Comparison of ENCODE assay signal across 18 cellular contexts in genomic region chr5:180360078-180360957, GRCh38. TPM values are rescaled to one million over a fixed set of nuclear protein-coding genes. Genes with fewer than 3 reads are reported as not detected.
DNase-seq lines count a peak whose midpoint lies in the region; ATAC-seq, FAIRE-seq and TF ChIP-seq lines count a peak whose summit lies in the region.
"Had no signal": no experiment of that assay in that cellular context is flagged by ENCODE, and none has a peak within 500 bp of the region (broad histone marks: within the 10 kb centered on the region; RNA-seq: fewer than 3 reads in every experiment).

No MANE protein-coding gene starts in this region.

- no peak overlapping the region for H3K9ac ChIP-seq in endodermal cell (ENCODE audit: extremely low read depth, low read length, poor library complexity, severe bottlenecking)
- H3K9ac ChIP-seq: BLaER1, GM23248 had no signal

- intact Hi-C loops in Right ventricle myocardium inferior (cut with DNase I) = no loop called here
- intact Hi-C loops in left ventricle myocardium inferior (cut with micrococcal nuclease) = no loop called here

- H3K4me2 ChIP-seq in A549 = no peak overlapping the region
- H3K4me2 ChIP-seq: BLaER1 had no signal

- H3K27ac ChIP-seq in left ventricle myocardium inferior (replicated peaks) (no peak overlapping the region), A549 (no peak overlapping the region), HEK293 (ENCODE audit: extremely low read depth, low read depth, low read length) (no peak overlapping the region), endodermal cell (ENCODE audit: low read depth, low read length) (no peak overlapping the region)
- H3K27ac ChIP-seq: 22Rv1, BLaER1, GM23248 had no signal

- no peak for FAIRE-seq in A549 (lab: Jason Lieb, UNC)
- FAIRE-seq: GM12878, GM19239, H54 had no signal

- TF ChIP-seq POLR2A in A549 (IDR thresholded peaks at IDR 0.05; ENCODE audit: low read length) = no peak

- peaks cover 13% of the 10 kb centered on the region for H3K27me3 Mint-ChIP-seq in endodermal cell (ENCODE audit: insufficient read depth)

- H3K9me3 Mint-ChIP-seq in endodermal cell = peaks cover 13% of the 10 kb centered on the region
- H3K9me3 Mint-ChIP-seq: CD4-positive, alpha-beta memory T cell had no signal

- H3K4me1 Mint-ChIP-seq in endodermal cell = no peaks in the 10 kb centered on the region
- H3K4me1 Mint-ChIP-seq: CD4-positive, alpha-beta memory T cell had no signal

- CTCF ChIA-PET in A549 (lab: Yijun Ruan, JAX) = interaction anchor here (1.1 to 1.3 kb wide), 3 partner anchors 11 to 45 kb away, joined by 3 to 5 read pairs (median 3); no protein-coding TSS in a partner anchor
- CTCF ChIA-PET in HEK293 (lab: Yijun Ruan, JAX) = interaction anchor here (0.7 to 0.8 kb wide), 2 partner anchors 113 to 1589 kb away, joined by 3 to 4 read pairs; no protein-coding TSS in a partner anchor

- no peak for ATAC-seq in Right ventricle myocardium inferior
- ATAC-seq in A549 = no peak
- ATAC-seq: GM12878 had no signal

- H3K36me3 ChIP-seq in left ventricle myocardium inferior (no peaks in the 10 kb centered on the region), HEK293 (ENCODE audit: control insufficient read depth in 2 of 2, insufficient read depth in 1 of 2, low read length in 2 of 2) (no peaks in the 10 kb centered on the region), endodermal cell (ENCODE audit: control insufficient read depth, insufficient read depth, low read length) (no peaks in the 10 kb centered on the region)
- H3K36me3 ChIP-seq: BLaER1 had no signal

- DNase-seq in Right ventricle myocardium inferior (ENCODE audit: missing footprints) (peak; percentile 68), left ventricle myocardium inferior (no peak), A549 (ENCODE audit: low read depth in 1 of 2, low spot score in 1 of 2) (no peak), endodermal cell (no peak), retina (no peak), DMS79 (lab: John Stamatoyannopoulos, UW) (no peak), putamen (ENCODE audit: low spot score) (no peak)
- DNase-seq: CD4-positive, alpha-beta memory T cell; DND-41; EL; GM23248 had no signal

- H3K27me3 ChIP-seq in left ventricle myocardium inferior (ENCODE audit: low read depth) = peaks cover 11% of the 10 kb centered on the region
- no peaks in the 10 kb centered on the region for H3K27me3 ChIP-seq in endodermal cell (ENCODE audit: control insufficient read depth, insufficient read depth, low read length, poor library complexity, severe bottlenecking)

- no peak overlapping the region for H3K27ac Mint-ChIP-seq in endodermal cell
- H3K27ac Mint-ChIP-seq: CD4-positive, alpha-beta memory T cell had no signal

- TF ChIP-seq CTCF in left ventricle myocardium inferior (IDR thresholded peaks at IDR 0.05; ENCODE audit: borderline replicate concordance) (no peak), A549 (IDR thresholded peaks at IDR 0.05) (no peak), HEK293 (tag by site-specific recombination; IDR thresholded peaks at IDR 0.05) (no peak), endodermal cell (conservative IDR thresholded peaks at IDR 0.05) (peak; percentile 37)

- no peak for TF ChIP-seq EP300 in A549 (IDR thresholded peaks at IDR 0.05)

- no peaks in the 10 kb centered on the region for H3K36me3 Mint-ChIP-seq in endodermal cell (ENCODE audit: low read depth)
- H3K36me3 Mint-ChIP-seq: CD14-positive monocyte; CD4-positive, alpha-beta memory T cell had no signal

- no peaks in the 10 kb centered on the region for H3K9me3 ChIP-seq in left ventricle myocardium inferior (replicated peaks)
- no peaks in the 10 kb centered on the region for H3K9me3 ChIP-seq in A549
- no peaks in the 10 kb centered on the region for H3K9me3 ChIP-seq in HEK293 (ENCODE audit: control insufficient read depth, insufficient read depth, low read depth, low read length)
- H3K9me3 ChIP-seq in endodermal cell (ENCODE audit: control insufficient read depth, low read length) = peaks cover 7% of the 10 kb centered on the region
- H3K9me3 ChIP-seq: BLaER1 had no signal

- POLR2A ChIA-PET in A549 (lab: Yijun Ruan, JAX) (no interaction called here), HEK293 (lab: Yijun Ruan, JAX) (no interaction called here)

- WGBS in A549 (ENCODE audit: missing lambda C conversion rate) = 91% methylated on average over 24 of the region's 24 CpGs
- WGBS in endodermal cell (ENCODE audit: insufficient coverage in 1 of 2, insufficient read length in 1 of 2), 2 experiments = 92 to 94% methylated on average over 18 to 24 of the region's 24 CpGs

- H3K4me1 ChIP-seq in left ventricle myocardium inferior = peaks cover 6% of the 10 kb centered on the region
- peaks cover 13% of the 10 kb centered on the region; the same call in 2 of the 3 replicates for H3K4me1 ChIP-seq in A549
- H3K4me1 ChIP-seq in HEK293 (ENCODE audit: control insufficient read depth, insufficient read depth, low read length) = no peaks in the 10 kb centered on the region
- no peaks in the 10 kb centered on the region for H3K4me1 ChIP-seq in endodermal cell (ENCODE audit: control insufficient read depth, insufficient read depth, low read length)
- H3K4me1 ChIP-seq: BLaER1 had no signal

- H3K4me3 ChIP-seq in left ventricle myocardium inferior (no peak overlapping the region), A549 (no peak overlapping the region), HEK293 (ENCODE audit: low read depth, low read length) (no peak overlapping the region), endodermal cell (ENCODE audit: low read length) (no peak overlapping the region)
- H3K4me3 ChIP-seq: BLaER1, GM12878, GM23248 had no signal

- TF ChIP-seq RAD21 in A549 (conservative IDR thresholded peaks at IDR 0.05 in 1 of 2, IDR thresholded peaks at IDR 0.05 in 1 of 2) = no peak

- no peak overlapping the region for H3K4me3 Mint-ChIP-seq in endodermal cell
- H3K4me3 Mint-ChIP-seq: CD14-positive monocyte; CD4-positive, alpha-beta memory T cell had no signal

TF ChIP-seq in A549, 52 proteins besides CTCF, POLR2A, EP300 and RAD21:
- TF ChIP-seq CEBPB (IDR thresholded peaks at IDR 0.05) (no peak), BCL3 (IDR thresholded peaks at IDR 0.05) (no peak), HEYL (CRISPR knock-in tag; IDR thresholded peaks at IDR 0.05) (no peak), MAFK (IDR thresholded peaks at IDR 0.05; ENCODE audit: partially characterized antibody) (peak; percentile 66), NPAS2 (CRISPR knock-in tag; IDR thresholded peaks at IDR 0.05; ENCODE audit: borderline replicate concordance) (no peak), HDAC2 (IDR thresholded peaks at IDR 0.05) (no peak), E2F6 (IDR thresholded peaks at IDR 0.05; ENCODE audit: borderline replicate concordance, low read depth) (no peak)

TF ChIP-seq in HEK293, 187 proteins besides CTCF, POLR2A, EP300 and RAD21:
- TF ChIP-seq EGR2 (tag by site-specific recombination; IDR thresholded peaks at IDR 0.05; ENCODE audit: low read depth) = 0 out of 2 replicates have a peak, but pooled peaks have one; percentile 2
- no peak for TF ChIP-seq OVOL3 (tag by site-specific recombination; IDR thresholded peaks at IDR 0.05)

RNA-seq across cellular contexts. Expression of gene GFPT2, which starts 7.2 kb away (rescaled TPM):
- 15.3 TPM for total RNA-seq in Right ventricle myocardium inferior
- total RNA-seq in left ventricle myocardium inferior = 8.4 TPM
- 38.0 and 40.5 TPM in 2 replicates for polyA plus RNA-seq in A549 (2011; rRNA removed)
- polyA plus RNA-seq in A549 (2012; cell fraction: cytosol; rRNA removed) = 16.9 and 22.1 TPM in 2 replicates
- polyA plus RNA-seq in A549 (2012; cell fraction: nucleus; rRNA removed) = 31.2 and 41.0 TPM in 2 replicates
- polyA plus RNA-seq in A549 (2017; fragmentation: RNase III; extraction: RNeasy Plus Mini Kit Qiagen cat#74134 plus additional on column Dnase treatment) = 24.4 to 34.9 TPM (median 31.6 TPM) in 3 replicates
- 34.8 and 36.3 TPM in 2 replicates for polyA minus RNA-seq in A549 (2011; rRNA and poly(A)+ RNA removed)
- 10 to 100 TPM; 19.5 to 37.3 TPM for total RNA-seq in endodermal cell
- 26.7 TPM for polyA plus RNA-seq in endodermal cell (2013, experiment 1 of 2)
- polyA plus RNA-seq in endodermal cell (2013, experiment 2 of 2) = 23.6 TPM
- polyA plus RNA-seq: CD14-positive monocyte had no signal
